ENCODE assay signal across 19 cellular contexts in genomic region chr16:84822990-84823389, GRCh38. TPM values are rescaled to one million over a fixed set of nuclear protein-coding genes. Genes with fewer than 3 reads are reported as not detected.
DNase-seq lines count a peak whose midpoint lies in the region; ATAC-seq and TF ChIP-seq lines count a peak whose summit lies in the region.
"Had no signal": no experiment of that assay in that cellular context is flagged by ENCODE, and none has a peak within 500 bp of the region (broad histone marks: within the 10 kb centered on the region; RNA-seq: fewer than 3 reads in every experiment).

No MANE protein-coding gene starts in this region.

- no peak overlapping the region for H3K9ac ChIP-seq in parathyroid adenoma

- H3K4me1 Mint-ChIP-seq in T-helper 17 cell, result peaks cover 20% of the 10 kb centered on the region

- H3K27me3 ChIP-seq in esophagus (ENCODE audit: control insufficient read depth in 1 of 2, insufficient read depth in 2 of 2, low read length in 2 of 2) (no peaks in the 10 kb centered on the region), parathyroid adenoma (ENCODE audit: control insufficient read depth, insufficient read depth, low read length) (no peaks in the 10 kb centered on the region), tibial artery (peaks cover 0 to 10% of the 10 kb centered on the region in 2 donors), left lung (peaks cover 0 to 41% of the 10 kb centered on the region in 2 donors)

- H3K4me1 ChIP-seq in esophagus (ENCODE audit: control insufficient read depth in 2 of 2, insufficient read depth in 2 of 2, low read length in 1 of 2) (peaks cover 5 to 18% of the 10 kb centered on the region in 2 donors), parathyroid adenoma (no peaks in the 10 kb centered on the region), tibial artery (peaks cover 0 to 43% (median 15%) of the 10 kb centered on the region in 4 donors), mucosa of descending colon (ENCODE audit: low read depth) (peaks cover 13% of the 10 kb centered on the region), left lung (peaks cover 2 to 79% of the 10 kb centered on the region in 2 donors)

- 90 to 93% methylated on average over 6 of the region's 6 CpGs for WGBS in esophagus, 2 donors

- H3K79me2 ChIP-seq in parathyroid adenoma, result no peaks in the 10 kb centered on the region

- H2AFZ ChIP-seq in parathyroid adenoma, result no peak overlapping the region

- H3K27ac Mint-ChIP-seq in T-helper 17 cell, result no peak overlapping the region
- H3K27ac Mint-ChIP-seq: activated CD8-positive, alpha-beta T cell treated with anti-CD3 and anti-CD28 coated beads for 36 hours; activated naive CD4-positive, alpha-beta T cell treated with anti-CD3 and anti-CD28 coated beads, Interleukin-2, amount 50 U/mL, for 24 hours; natural killer cell had no signal

- no peak overlapping the region for H3K4me3 ChIP-seq in esophagus (ENCODE audit: low read depth in 1 of 2, low read length in 2 of 2)
- H3K4me3 ChIP-seq in parathyroid adenoma (ENCODE audit: low read depth, low read length), result no peak overlapping the region
- peak overlapping the region; percentile 53 to 56 for H3K4me3 ChIP-seq in tibial artery
- no peak overlapping the region for H3K4me3 ChIP-seq in mucosa of descending colon
- H3K4me3 ChIP-seq in left lung, result no peak overlapping the region
- H3K4me3 ChIP-seq: cardiac muscle cell had no signal

- peaks cover 30% of the 10 kb centered on the region for H3K27me3 Mint-ChIP-seq in T-helper 17 cell
- H3K27me3 Mint-ChIP-seq: activated naive CD4-positive, alpha-beta T cell treated with anti-CD3 and anti-CD28 coated beads, Interleukin-2, amount 50 U/mL, for 24 hours had no signal

- no peaks in the 10 kb centered on the region for H3K36me3 ChIP-seq in esophagus (ENCODE audit: control insufficient read depth in 2 of 2, insufficient read depth in 2 of 2, low read length in 1 of 2)
- H3K36me3 ChIP-seq in parathyroid adenoma (ENCODE audit: control insufficient read depth, insufficient read depth, low read length), result no peaks in the 10 kb centered on the region
- no peaks in the 10 kb centered on the region for H3K36me3 ChIP-seq in tibial artery
- no peaks in the 10 kb centered on the region for H3K36me3 ChIP-seq in mucosa of descending colon (ENCODE audit: low read depth)
- no peaks in the 10 kb centered on the region for H3K36me3 ChIP-seq in left lung
- H3K36me3 ChIP-seq: cardiac muscle cell had no signal

- peaks cover 2% of the 10 kb centered on the region for H3K36me3 Mint-ChIP-seq in T-helper 17 cell (ENCODE audit: low read depth)
- H3K36me3 Mint-ChIP-seq: activated naive CD4-positive, alpha-beta T cell treated with anti-CD3 and anti-CD28 coated beads, Interleukin-2, amount 50 U/mL, for 24 hours; natural killer cell had no signal

- no peak for TF ChIP-seq CTCF in parathyroid adenoma (IDR thresholded peaks at IDR 0.05)
- TF ChIP-seq CTCF in tibial artery (IDR thresholded peaks at IDR 0.05), result no peak
- TF ChIP-seq CTCF in mucosa of descending colon (IDR thresholded peaks at IDR 0.05), result no peak
- TF ChIP-seq CTCF in left lung (IDR thresholded peaks at IDR 0.05), result no peak

- H3K4me2 ChIP-seq in parathyroid adenoma (ENCODE audit: low read length), result no peak overlapping the region

- no peak for DNase-seq in T-helper 17 cell
- no peak for DNase-seq in tibial artery
- no peak for DNase-seq in mucosa of descending colon
- DNase-seq in left lung, result no peak
- DNase-seq: activated CD8-positive, alpha-beta T cell treated with anti-CD3 and anti-CD28 coated beads for 36 hours; activated T-cell treated with anti-CD3 and anti-CD28 coated beads, Interleukin-2, amount 50 U/mL, for 4 hours; C1 segment of cervical spinal cord; DMS 273 treated with DMSO at 0.1 percent for 48 hours; GDM1; natural killer cell; NCI-H1930; NCI-H510A treated with DMSO at 0.1 percent for 48 hours; SHP77 treated with DMSO at 0.1 percent for 48 hours had no signal

- H3K9me3 ChIP-seq in T-helper 17 cell (ENCODE audit: control insufficient read depth, low read length, poor library complexity, severe bottlenecking) (no peaks in the 10 kb centered on the region), esophagus (ENCODE audit: control insufficient read depth in 2 of 2, insufficient read depth in 1 of 2, low read depth in 1 of 2, low read length in 1 of 2) (no peaks in the 10 kb centered on the region), parathyroid adenoma (ENCODE audit: control insufficient read depth, low read length) (no peaks in the 10 kb centered on the region), tibial artery (no peaks in the 10 kb centered on the region), mucosa of descending colon (no peaks in the 10 kb centered on the region), left lung (no peaks in the 10 kb centered on the region)

- intact Hi-C loops in tibial artery (cut with DNase I; ENCODE audit: low total_unique reads) (no loop called here), mucosa of descending colon (cut with DNase I, micrococcal nuclease) (no loop called here), left lung (cut with DNase I) (no loop called here)

- H3K4me3 Mint-ChIP-seq in T-helper 17 cell, result peak overlapping the region; percentile 21
- H3K4me3 Mint-ChIP-seq: activated CD8-positive, alpha-beta T cell treated with anti-CD3 and anti-CD28 coated beads for 36 hours; activated naive CD4-positive, alpha-beta T cell treated with anti-CD3 and anti-CD28 coated beads, Interleukin-2, amount 50 U/mL, for 24 hours; activated T-cell treated with anti-CD3 and anti-CD28 coated beads, Interleukin-2, amount 50 U/mL, for 4 hours; natural killer cell had no signal

- no peak for ATAC-seq in T-helper 17 cell
- no peak for ATAC-seq in mucosa of descending colon
- ATAC-seq in HG03139 (IDR thresholded peaks at IDR 0.05; ENCODE audit: unreplicated experiment), result no peak
- ATAC-seq in left lung, result no peak
- no peak for ATAC-seq in SK-N-SH treated with all-trans-retinoic acid at 6 μM for 48 hours
- ATAC-seq: activated CD8-positive, alpha-beta T cell treated with anti-CD3 and anti-CD28 coated beads for 36 hours; activated T-cell treated with anti-CD3 and anti-CD28 coated beads, Interleukin-2, amount 50 U/mL, for 4 hours; natural killer cell had no signal

- H3K27ac ChIP-seq in esophagus (ENCODE audit: low read depth in 2 of 2, low read length in 1 of 2) (peak overlapping the region; percentile 53 to 67), parathyroid adenoma (peak overlapping the region; percentile 6), tibial artery (peak overlapping the region; percentile 4 to 52), left lung (peak overlapping the region in 1 of 2 donors; percentile 25)
- H3K27ac ChIP-seq: cardiac muscle cell had no signal

TF ChIP-seq in SK-N-SH treated with all-trans-retinoic acid at 6 μM for 48 hours, 23 proteins besides CTCF, POLR2A, EP300 and RAD21:
- no peak for TF ChIP-seq CSDC2 (CRISPR knock-in tag; IDR thresholded peaks at IDR 0.05)
- no peak for TF ChIP-seq BACH2 (CRISPR knock-in tag; IDR thresholded peaks at IDR 0.05; ENCODE audit: borderline replicate concordance)
- no peak for TF ChIP-seq RARB (CRISPR knock-in tag; IDR thresholded peaks at IDR 0.05)
- no peak for TF ChIP-seq ISL1 (CRISPR knock-in tag; IDR thresholded peaks at IDR 0.05)
- no peak for TF ChIP-seq ZC3H10 (CRISPR knock-in tag; IDR thresholded peaks at IDR 0.05)
- TF ChIP-seq ARNTL (CRISPR knock-in tag; IDR thresholded peaks at IDR 0.05; ENCODE audit: borderline replicate concordance, low read depth), result no peak
- TF ChIP-seq ZFP3 (CRISPR knock-in tag; IDR thresholded peaks at IDR 0.05), result no peak
- TF ChIP-seq GLIS3 (CRISPR knock-in tag; IDR thresholded peaks at IDR 0.05), result no peak
- no peak for TF ChIP-seq ZFP30 (CRISPR knock-in tag; IDR thresholded peaks at IDR 0.05)
- TF ChIP-seq ZNF8 (CRISPR knock-in tag; IDR thresholded peaks at IDR 0.05), result no peak
- TF ChIP-seq OSR1 (CRISPR knock-in tag; IDR thresholded peaks at IDR 0.05), result no peak
- TF ChIP-seq, protein P1, sequence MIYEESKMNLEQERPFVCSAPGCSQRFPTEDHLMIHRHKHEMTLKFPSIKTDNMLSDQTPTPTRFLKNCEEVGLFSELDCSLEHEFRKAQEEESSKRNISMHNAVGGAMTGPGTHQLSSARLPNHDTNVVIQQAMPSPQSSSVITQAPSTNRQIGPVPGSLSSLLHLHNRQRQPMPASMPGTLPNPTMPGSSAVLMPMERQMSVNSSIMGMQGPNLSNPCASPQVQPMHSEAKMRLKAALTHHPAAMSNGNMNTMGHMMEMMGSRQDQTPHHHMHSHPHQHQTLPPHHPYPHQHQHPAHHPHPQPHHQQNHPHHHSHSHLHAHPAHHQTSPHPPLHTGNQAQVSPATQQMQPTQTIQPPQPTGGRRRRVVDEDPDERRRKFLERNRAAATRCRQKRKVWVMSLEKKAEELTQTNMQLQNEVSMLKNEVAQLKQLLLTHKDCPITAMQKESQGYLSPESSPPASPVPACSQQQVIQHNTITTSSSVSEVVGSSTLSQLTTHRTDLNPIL (CRISPR knock-in tag; IDR thresholded peaks at IDR 0.05; ENCODE audit: low read depth), result no peak
- TF ChIP-seq POU6F1 (CRISPR knock-in tag; IDR thresholded peaks at IDR 0.05; ENCODE audit: borderline replicate concordance, low read depth), result no peak
- no peak for TF ChIP-seq ZNF70 (CRISPR knock-in tag; IDR thresholded peaks at IDR 0.05)

RNA-seq across cellular contexts. Expression of gene CRISPLD2, which starts 3.2 kb away (rescaled TPM):
- total RNA-seq in T-helper 17 cell (1 to 10 TPM; 1.9 to 4.2 TPM), mucosa of descending colon (100 to 1,000 TPM in 1 of 3 donors, 10 to 100 TPM in 2; 10.5 to 114 (median 38.7) TPM), left lung (100 to 1,000 TPM in 1 of 2 donors, 10 to 100 TPM in 1; 86.6 to 106 TPM)
- 1 to 10 TPM; 3.7 to 8.8 TPM for polyA plus RNA-seq in esophagus

Comparison
In these comparisons a context has a peak if more than half of its experiments do, and no peak if none do; other contexts are left out.
1. H3K4me3 ChIP-seq: peak in tibial artery (2 of 2); none in esophagus (0 of 2), parathyroid adenoma (single experiment), mucosa of descending colon (single experiment) and left lung (0 of 2).